In genomic region chr2:237290249-237290648, GRCh38 we compare ENCODE assay signal across 11 cellular contexts.
DNase-seq lines count a peak whose midpoint lies in the region; ATAC-seq, FAIRE-seq and TF ChIP-seq lines count a peak whose summit lies in the region.
"Had no signal": no experiment of that assay in that cellular context is flagged by ENCODE, and none has a peak within 500 bp of the region (broad histone marks: within the 10 kb centered on the region; RNA-seq: fewer than 3 reads in every experiment).

No MANE protein-coding gene starts in this region.

- intact Hi-C loops in colonic mucosa (cut with DNase I), result no loop called here
- intact Hi-C loops in lower leg skin (cut with DNase I; ENCODE audit: low total_unique reads), result no loop called here

- no peak for TF ChIP-seq POLR2A in lower leg skin (IDR thresholded peaks at IDR 0.05)
- TF ChIP-seq POLR2A in GM12892 (IDR thresholded peaks at IDR 0.05; ENCODE audit: low read depth, low read length), result no peak

- no peaks in the 10 kb centered on the region for H3K9me3 ChIP-seq in colonic mucosa
- H3K9me3 ChIP-seq in stomach smooth muscle (ENCODE audit: control insufficient read depth in 2 of 2, low read length in 2 of 2), result peaks cover 2 to 6% of the 10 kb centered on the region in 2 donors
- H3K9me3 ChIP-seq: HAP-1, neutrophil had no signal

- H3K27ac ChIP-seq in colonic mucosa, result peak overlapping the region; percentile 45
- H3K27ac ChIP-seq in stomach smooth muscle (ENCODE audit: low read length), result peak overlapping the region; percentile 87
- H3K27ac ChIP-seq: neutrophil had no signal

- DNase-seq in HCEC 1CT, result peak; percentile 86
- DNase-seq in colonic mucosa, result peak; percentile 55
- peak; percentile 77 to 96 for DNase-seq in lower leg skin (ENCODE audit: low spot score in 2 of 2)
- DNase-seq in amniotic stem cell (lab: John Stamatoyannopoulos, UW), result no peak
- no peak for DNase-seq in GM12892 (ENCODE audit: insufficient read length)
- DNase-seq: NCI-H187 had no signal

- H3K36me3 ChIP-seq in colonic mucosa, result no peaks in the 10 kb centered on the region
- no peaks in the 10 kb centered on the region for H3K36me3 ChIP-seq in stomach smooth muscle (ENCODE audit: control insufficient read depth in 2 of 2, insufficient read depth in 2 of 2, low read length in 2 of 2)
- H3K36me3 ChIP-seq: HAP-1, neutrophil had no signal

- WGBS in lower leg skin, 2 donors, result 43 to 63% methylated on average over 12 of the region's 12 CpGs

- ATAC-seq in HG03469 (IDR thresholded peaks at IDR 0.05; ENCODE audit: unreplicated experiment) (no peak), HG02973 (IDR thresholded peaks at IDR 0.05; ENCODE audit: unreplicated experiment) (no peak)

- FAIRE-seq in GM12892 (lab: Jason Lieb, UNC), result no peak

- H3K4me1 ChIP-seq in colonic mucosa, result peaks cover 5% of the 10 kb centered on the region
- peaks cover 23% of the 10 kb centered on the region for H3K4me1 ChIP-seq in stomach smooth muscle (ENCODE audit: control insufficient read depth, insufficient read depth, low read length)
- H3K4me1 ChIP-seq: HAP-1 had no signal

- H3K4me3 ChIP-seq in colonic mucosa, result no peak overlapping the region
- H3K4me3 ChIP-seq in lower leg skin (ENCODE audit: low read depth, poor library complexity, severe bottlenecking), result no peak overlapping the region
- peak overlapping the region in 1 of 2 donors; percentile 4 for H3K4me3 ChIP-seq in stomach smooth muscle (ENCODE audit: low read length in 2 of 2)
- H3K4me3 ChIP-seq: HAP-1 had no signal

- H3K9ac ChIP-seq in colonic mucosa (ENCODE audit: low read depth in 2 of 2, low read length in 2 of 2) (no peak overlapping the region), stomach smooth muscle (ENCODE audit: low read length in 2 of 2) (peak overlapping the region in 1 of 2 donors; percentile 56)

- TF ChIP-seq CTCF in colonic mucosa (IDR thresholded peaks at IDR 0.05) (no peak), lower leg skin (IDR thresholded peaks at IDR 0.05) (no peak)

- no peaks in the 10 kb centered on the region for H3K27me3 ChIP-seq in colonic mucosa
- no peaks in the 10 kb centered on the region for H3K27me3 ChIP-seq in stomach smooth muscle (ENCODE audit: control insufficient read depth in 1 of 2, insufficient read depth in 2 of 2, low read length in 2 of 2)

Comparison
In these comparisons a context has a peak if more than half of its experiments do, and no peak if none do; other contexts are left out.
1. DNase-seq: peak in HCEC 1CT (single experiment), colonic mucosa (single experiment) and lower leg skin (2 of 2); none in amniotic stem cell (single experiment) and GM12892 (single experiment).